8 cellular contexts compared by ENCODE assay signal in genomic region chr17:48646183-48647102, GRCh38. TPM values are rescaled to one million over a fixed set of nuclear protein-coding genes. Genes with fewer than 3 reads are reported as not detected.
DNase-seq lines count a peak whose midpoint lies in the region; ATAC-seq and TF ChIP-seq lines count a peak whose summit lies in the region.

No MANE protein-coding gene starts in this region.

- under 1% methylated on average over 32 of the region's 80 CpGs for WGBS in suprapubic skin

- no peaks in the 10 kb centered on the region for H3K36me3 Mint-ChIP-seq in glutamatergic neuron (ENCODE audit: unreplicated experiment)

- peaks cover 97% of the 10 kb centered on the region for H3K27me3 ChIP-seq in suprapubic skin

- no peak overlapping the region for H3K27ac Mint-ChIP-seq in glutamatergic neuron (ENCODE audit: unreplicated experiment)

- ATAC-seq in HG03354 (IDR thresholded peaks at IDR 0.05; ENCODE audit: poor library complexity, severe bottlenecking, unreplicated experiment): no peak

- TF ChIP-seq POLR2A in suprapubic skin (IDR thresholded peaks at IDR 0.05): no peak

- peaks cover 23% of the 10 kb centered on the region for H3K4me1 ChIP-seq in suprapubic skin

- peaks cover 13% of the 10 kb centered on the region for H3K9me3 Mint-ChIP-seq in glutamatergic neuron (ENCODE audit: unreplicated experiment)

- H3K36me3 ChIP-seq in suprapubic skin: no peaks in the 10 kb centered on the region

- peak overlapping the region; percentile 44 for H3K4me3 ChIP-seq in suprapubic skin

- no peaks in the 10 kb centered on the region for H3K9me3 ChIP-seq in suprapubic skin

- H3K4me1 Mint-ChIP-seq in glutamatergic neuron (ENCODE audit: low read depth, unreplicated experiment): no peaks in the 10 kb centered on the region

- no peak for TF ChIP-seq EP300 in suprapubic skin (IDR thresholded peaks at IDR 0.05)

- peak; percentile 70 for DNase-seq in activated CD8-positive, alpha-beta memory T cell treated with anti-CD3 and anti-CD28 coated beads for 24 hours
- no peak for DNase-seq in activated CD8-positive, alpha-beta memory T cell treated with anti-CD3 and anti-CD28 coated beads, Interleukin-2, amount 50 U/mL, for 48 hours
- DNase-seq in SHP77 (lab: John Stamatoyannopoulos, UW) (peak; percentile 74 to 86), glutamatergic neuron (peak; percentile 22), suprapubic skin (ENCODE audit: low spot score in 2 of 2) (no peak), NK-92 (lab: John Stamatoyannopoulos, UW; ENCODE audit: unreplicated experiment) (no peak), G401 (ENCODE audit: low spot score) (no peak)

- H3K4me3 Mint-ChIP-seq in glutamatergic neuron (ENCODE audit: unreplicated experiment): no peak overlapping the region

- no peak overlapping the region for H3K27ac ChIP-seq in suprapubic skin

- H3K27me3 Mint-ChIP-seq in glutamatergic neuron (ENCODE audit: unreplicated experiment): peaks cover 46% of the 10 kb centered on the region

- in situ Hi-C loops in G401 (cut with HindIII; ENCODE audit: low sequenced_read_pairs): no loop called here

- TF ChIP-seq CTCF in glutamatergic neuron (IDR thresholded peaks at IDR 0.05; ENCODE audit: partially characterized antibody, unreplicated experiment) (no peak), suprapubic skin (IDR thresholded peaks at IDR 0.05) (no peak)

RNA-seq across cellular contexts. Expression of gene HOXB9, which starts 20.3 kb away (rescaled TPM):
- total RNA-seq in glutamatergic neuron (ENCODE audit: unreplicated experiment) (not detected), suprapubic skin (under 1 TPM in 2 of 4 donors, not detected in 2; 0.23 to 0.42 TPM)
- 1.8 and 4.1 TPM in 2 replicates for total RNA-seq in G401 (2014; rRNA removed; shearing (Covaris generic))

RNA-seq across cellular contexts. Expression of gene HOXB8, which starts 31.4 kb away (rescaled TPM):
- total RNA-seq in glutamatergic neuron (ENCODE audit: unreplicated experiment) (not detected), suprapubic skin (not detected)
- 0.10 TPM in 1 of 2 replicates, not detected in the other for total RNA-seq in G401 (2014; rRNA removed; shearing (Covaris generic))

RNA-seq across cellular contexts. Expression of gene HOXB7, which starts 35.6 kb away (rescaled TPM):
- total RNA-seq in glutamatergic neuron (ENCODE audit: unreplicated experiment): 0.64 TPM
- 1 to 10 TPM in 3 of 4 donors, under 1 TPM in 1; 0.95 to 3.6 (median 2.4) TPM for total RNA-seq in suprapubic skin
- total RNA-seq in G401 (2014; rRNA removed; shearing (Covaris generic)): 9.1 and 12.8 TPM in 2 replicates

RNA-seq across cellular contexts. Expression of gene HOXB6, which starts 41.7 kb away (rescaled TPM):
- total RNA-seq in glutamatergic neuron (ENCODE audit: unreplicated experiment): not detected
- total RNA-seq in suprapubic skin: 1 to 10 TPM in 2 of 4 donors, under 1 TPM in 1, not detected in 1; 0.39 to 4.5 (median 1.3) TPM
- 0.92 and 2.0 TPM in 2 replicates for total RNA-seq in G401 (2014; rRNA removed; shearing (Covaris generic))

RNA-seq across cellular contexts. Expression of gene HOXB5, which starts 52.9 kb away (rescaled TPM):
- total RNA-seq in glutamatergic neuron (ENCODE audit: unreplicated experiment) (not detected), suprapubic skin (under 1 TPM in 2 of 4 donors, not detected in 2; 0.72 to 0.80 TPM)
- total RNA-seq in G401 (2014; rRNA removed; shearing (Covaris generic)): 1.7 TPM in 1 of 2 replicates, not detected in the other

Comparison
In these comparisons a context has a peak if more than half of its experiments do, and no peak if none do; other contexts are left out.
1. DNase-seq: peak in activated CD8-positive, alpha-beta memory T cell treated with anti-CD3 and anti-CD28 coated beads for 24 hours (single experiment), SHP77 (2 of 2) and glutamatergic neuron (single experiment); none in activated CD8-positive, alpha-beta memory T cell treated with anti-CD3 and anti-CD28 coated beads, Interleukin-2, amount 50 U/mL, for 48 hours (single experiment), suprapubic skin (0 of 2), NK-92 (single experiment) and G401 (single experiment).